In genomic region chr22:37161442-37161841, GRCh38 we compare ENCODE assay signal across 7 cellular contexts. TPM values are rescaled to one million over a fixed set of nuclear protein-coding genes. Genes with fewer than 3 reads are reported as not detected.
A peak's percentile ranks its signal among the peaks of the same experiment; 100 is the strongest.
DNase-seq lines count a peak whose midpoint lies in the region; ATAC-seq and TF ChIP-seq lines count a peak whose summit lies in the region.
"Had no signal": no experiment of that assay in that cellular context is flagged by ENCODE, and none has a peak within 500 bp of the region (broad histone marks: within the 10 kb centered on the region; RNA-seq: fewer than 3 reads in every experiment).

No MANE protein-coding gene starts in this region.

- no peak for TF ChIP-seq CTCF in BE2C (IDR thresholded peaks at IDR 0.05; ENCODE audit: low read depth, low read length)

- ATAC-seq in HG03280 (IDR thresholded peaks at IDR 0.05; ENCODE audit: unreplicated experiment) (no peak), GM19328 (IDR thresholded peaks at IDR 0.05; ENCODE audit: unreplicated experiment) (no peak)

- H3F3A ChIP-seq in GM23248 (ENCODE audit: insufficient read depth): peaks cover 8% of the 10 kb centered on the region

- H3K4me3 ChIP-seq in BE2C (ENCODE audit: low read depth, low read length): no peak overlapping the region
- no peak overlapping the region for H3K4me3 ChIP-seq in GM23248

- 82 to 92% methylated on average over 2 of the region's 2 CpGs for WGBS in GM23248 (ENCODE audit: low coverage in 1 of 2, low lambda C conversion rate in 2 of 2, missing lambda C conversion rate in 2 of 2), 2 experiments

- DNase-seq in BE2C: peak; percentile 61
- DNase-seq in GM23248: peak; percentile 29
- DNase-seq in ureter (ENCODE audit: low spot score): no peak

- H3K4me3 Mint-ChIP-seq in activated naive CD8-positive, alpha-beta T cell: peak overlapping the region; percentile 71
- H3K4me3 Mint-ChIP-seq: dendritic cell treated with granulocyte-macrophage colony-stimulating factor and Interleukin-4, amounts not matched to agents 40 ng/mL and 50 ng/mL, for 4 days had no signal

- H3K36me3 Mint-ChIP-seq in activated naive CD8-positive, alpha-beta T cell: no peaks in the 10 kb centered on the region

- H3K9ac ChIP-seq in GM23248: no peak overlapping the region

- H3K27ac Mint-ChIP-seq in activated naive CD8-positive, alpha-beta T cell: peak overlapping the region; percentile 93
- H3K27ac Mint-ChIP-seq: dendritic cell treated with granulocyte-macrophage colony-stimulating factor and Interleukin-4, amounts not matched to agents 40 ng/mL and 50 ng/mL, for 4 days had no signal

- no peaks in the 10 kb centered on the region for H3K9me3 ChIP-seq in BE2C
- H3K9me3 ChIP-seq in GM23248 (ENCODE audit: low read depth): no peaks in the 10 kb centered on the region

- H3K36me3 ChIP-seq in BE2C (no peaks in the 10 kb centered on the region), GM23248 (ENCODE audit: low read depth) (no peaks in the 10 kb centered on the region)

- in situ Hi-C loops in GM23248 (cut with MboI): no loop called here

- H3K27ac ChIP-seq in GM23248: no peak overlapping the region

- H3K27me3 ChIP-seq in BE2C: no peaks in the 10 kb centered on the region
- H3K27me3 ChIP-seq in GM23248 (replicated peaks; ENCODE audit: insufficient read depth): peaks cover 11% of the 10 kb centered on the region; the same call in 1 of the 2 replicates

- no peaks in the 10 kb centered on the region for H3K9me3 Mint-ChIP-seq in activated naive CD8-positive, alpha-beta T cell (ENCODE audit: low read depth)

- H4K20me1 ChIP-seq in GM23248 (ENCODE audit: insufficient read depth): no peaks in the 10 kb centered on the region

- H3K9me2 ChIP-seq in GM23248 (ENCODE audit: insufficient read depth): no peaks in the 10 kb centered on the region

- H2AFZ ChIP-seq in GM23248: no peak overlapping the region

- no peaks in the 10 kb centered on the region for H3K27me3 Mint-ChIP-seq in activated naive CD8-positive, alpha-beta T cell

- no peaks in the 10 kb centered on the region for H3K79me2 ChIP-seq in GM23248 (ENCODE audit: insufficient read depth)

- peaks cover 18% of the 10 kb centered on the region for H3K4me1 ChIP-seq in BE2C
- peaks cover 10% of the 10 kb centered on the region; the same call in 1 of the 2 replicates for H3K4me1 ChIP-seq in GM23248 (ENCODE audit: insufficient read depth)

- H3K4me1 Mint-ChIP-seq in activated naive CD8-positive, alpha-beta T cell (ENCODE audit: low read depth): peaks cover 56% of the 10 kb centered on the region

- no peak overlapping the region for H3K4me2 ChIP-seq in GM23248 (ENCODE audit: unreplicated experiment)

RNA-seq across cellular contexts. Expression of gene IL2RB, which starts 11.7 kb away (rescaled TPM):
- polyA plus RNA-seq in BE2C (2012; ENCODE audit: insufficient read depth, insufficient read length, low read depth): 1.8 TPM
- not detected in 2 replicates for total RNA-seq in GM23248 (2014; rRNA removed; shearing (Covaris generic))
- polyA plus RNA-seq in GM23248 (2016; fragmentation: Nextera tagmentation; extraction: Ambion mirVana): 0.15 and 0.19 TPM in 2 replicates
- 7.5 TPM for total RNA-seq in ureter

RNA-seq across cellular contexts. Expression of gene C1QTNF6, which starts 26.6 kb away (rescaled TPM):
- polyA plus RNA-seq in BE2C (2012; ENCODE audit: insufficient read depth, insufficient read length, low read depth): 9.3 TPM
- total RNA-seq in GM23248 (2014; rRNA removed; shearing (Covaris generic)): 3.4 and 4.0 TPM in 2 replicates
- 8.9 and 9.8 TPM in 2 replicates for polyA plus RNA-seq in GM23248 (2016; fragmentation: Nextera tagmentation; extraction: Ambion mirVana)
- total RNA-seq in ureter: 9.4 TPM

RNA-seq across cellular contexts. Expression of gene SSTR3, which starts 50.8 kb away (rescaled TPM):
- polyA plus RNA-seq in BE2C (2012; ENCODE audit: insufficient read depth, insufficient read length, low read depth): 1.7 TPM
- total RNA-seq in GM23248 (2014; rRNA removed; shearing (Covaris generic)): not detected in 2 replicates
- not detected in 2 replicates for polyA plus RNA-seq in GM23248 (2016; fragmentation: Nextera tagmentation; extraction: Ambion mirVana)
- total RNA-seq in ureter: not detected

RNA-seq across cellular contexts. Expression of gene TMPRSS6, which starts 51.9 kb away (rescaled TPM):
- 0.74 TPM for polyA plus RNA-seq in BE2C (2012; ENCODE audit: insufficient read depth, insufficient read length, low read depth)
- not detected in 2 replicates for total RNA-seq in GM23248 (2014; rRNA removed; shearing (Covaris generic))
- polyA plus RNA-seq in GM23248 (2016; fragmentation: Nextera tagmentation; extraction: Ambion mirVana): 0.05 and 0.08 TPM in 2 replicates
- total RNA-seq in ureter: 0.31 TPM
